7 cellular contexts compared by ENCODE assay signal in genomic region chr9:61872329-61872728, GRCh38.
A peak's percentile ranks its signal among the peaks of the same experiment; 100 is the strongest.
DNase-seq lines count a peak whose midpoint lies in the region; ATAC-seq, FAIRE-seq and TF ChIP-seq lines count a peak whose summit lies in the region.
"Not testable (repeated sequence)": the region's sequence is repeated elsewhere in the genome, so short reads cannot be mapped to it uniquely, and the experiment has no call there.

No MANE protein-coding gene starts in this region.

- not testable (repeated sequence) for H3K36me3 ChIP-seq in Caco-2 (ENCODE audit: control insufficient read depth, insufficient read depth, low read length); colonic mucosa; lung (ENCODE audit: control insufficient read depth in 2 of 2, insufficient read depth in 2 of 2, low read length in 2 of 2); mucosa of descending colon (ENCODE audit: low read depth); pancreas; stomach

- H3K27ac ChIP-seq in colonic mucosa; lung (ENCODE audit: low read depth in 1 of 2, low read length in 1 of 2); pancreas; stomach: not testable (repeated sequence)

- CTCF ChIA-PET in Caco-2 (lab: Charles Lee): not testable (repeated sequence)

- POLR2A ChIA-PET in Caco-2 (lab: Charles Lee): not testable (repeated sequence)

- not testable (repeated sequence) for TF ChIP-seq POLR2A in stomach (IDR thresholded peaks at IDR 0.05)

- 76 to 81% methylated on average over 1 of the region's 2 CpGs for WGBS in lung, 2 donors
- WGBS in pancreas, 2 donors: 0 to 24% methylated on average over 1 of the region's 2 CpGs
- WGBS in stomach, 5 donors: 29 to 59% (median 47%) methylated on average over 1 of the region's 2 CpGs

- not testable (repeated sequence) for FAIRE-seq in pancreas (lab: Jason Lieb, UNC)

- peak; percentile 0 to 30 for DNase-seq in Caco-2
- peak; percentile 76 for DNase-seq in colonic mucosa
- DNase-seq in left colon: peak; percentile 49 to 77
- DNase-seq in lung (ENCODE audit: low spot score): peak; percentile 17
- peak; percentile 42 to 65 (median 43) for DNase-seq in mucosa of descending colon
- peak; percentile 22 to 65 (median 49) for DNase-seq in pancreas
- peak; percentile 70 for DNase-seq in stomach

- H3K4me3 Mint-ChIP-seq in Caco-2 (ENCODE audit: unreplicated experiment): not testable (repeated sequence)

- TF ChIP-seq CTCF in Caco-2 (IDR thresholded peaks at IDR 0.05; ENCODE audit: insufficient read depth in 1 of 2, low read depth in 1 of 2, low read length in 1 of 2, severe bottlenecking in 1 of 2, unreplicated experiment in 1 of 2); colonic mucosa (IDR thresholded peaks at IDR 0.05); lung (IDR thresholded peaks at IDR 0.05; ENCODE audit: control extremely low read depth, extremely low read depth); mucosa of descending colon (IDR thresholded peaks at IDR 0.05); pancreas (IDR thresholded peaks at IDR 0.05); stomach (IDR thresholded peaks at IDR 0.05): not testable (repeated sequence)

- not testable (repeated sequence) for H3K27ac Mint-ChIP-seq in Caco-2 (ENCODE audit: unreplicated experiment)

- H3K27me3 ChIP-seq in Caco-2 (replicated peaks; ENCODE audit: control insufficient read depth, insufficient read depth, low read length); colonic mucosa; lung (ENCODE audit: control insufficient read depth, insufficient read depth); pancreas; stomach: not testable (repeated sequence)

- not testable (repeated sequence) for H3K9ac ChIP-seq in colonic mucosa (ENCODE audit: low read depth in 2 of 2, low read length in 2 of 2)

- intact Hi-C loops in Caco-2 (cut with micrococcal nuclease; ENCODE audit: unreplicated experiment); colonic mucosa (cut with DNase I); left colon (cut with DNase I, micrococcal nuclease); mucosa of descending colon (cut with DNase I, micrococcal nuclease); pancreas (cut with DNase I); stomach (cut with DNase I; ENCODE audit: low total_unique reads): not testable (repeated sequence)

- H3K4me1 ChIP-seq in Caco-2; colonic mucosa; lung (ENCODE audit: control insufficient read depth in 2 of 2, insufficient read depth in 2 of 2, low read length in 2 of 2); mucosa of descending colon (ENCODE audit: low read depth); pancreas; stomach: not testable (repeated sequence)

- peak; percentile 80 for ATAC-seq in left colon
- ATAC-seq in lung (ENCODE audit: insufficient read depth, low FRiP score): not testable (repeated sequence)
- ATAC-seq in mucosa of descending colon: peak; percentile 57
- peak in 2 of 4 donors; percentile 68 to 74 for ATAC-seq in pancreas

- H3K9me3 ChIP-seq in Caco-2; colonic mucosa; lung (ENCODE audit: control insufficient read depth in 2 of 2, insufficient read depth in 1 of 2, low read length in 1 of 2); mucosa of descending colon; pancreas; stomach: not testable (repeated sequence)

- H3K27me3 Mint-ChIP-seq in Caco-2 (ENCODE audit: insufficient read depth, unreplicated experiment): not testable (repeated sequence)

- H3K36me3 Mint-ChIP-seq in Caco-2 (ENCODE audit: insufficient read depth, unreplicated experiment): not testable (repeated sequence)

- not testable (repeated sequence) for TF ChIP-seq EP300 in stomach (IDR thresholded peaks at IDR 0.05)

- BruUV-seq in Caco-2 (replicated peaks; lab: Mats Ljungman, UMichigan): not testable (repeated sequence)

- H3K4me1 Mint-ChIP-seq in Caco-2 (ENCODE audit: low read depth, unreplicated experiment): not testable (repeated sequence)

- not testable (repeated sequence) for H3K9me3 Mint-ChIP-seq in Caco-2 (ENCODE audit: unreplicated experiment)

- not testable (repeated sequence) for H3K4me3 ChIP-seq in Caco-2 (ENCODE audit: low read depth, low read length); colonic mucosa; lung; mucosa of descending colon; pancreas; stomach

Comparison
In these comparisons a context has a peak if more than half of its experiments do, and no peak if none do; other contexts are left out.
1. DNase-seq: peak in every context shown above with its lines; median percentile 76 in colonic mucosa; 70 in stomach; 63 in left colon; 49 in pancreas; 43 in mucosa of descending colon; 17 in lung; 15 in Caco-2.